Comparison of ENCODE assay signal across 25 cellular contexts in genomic region chr22:19535001-19535400, GRCh38. TPM values are rescaled to one million over a fixed set of nuclear protein-coding genes. Genes with fewer than 3 reads are reported as not detected.
"Had no signal": no experiment of that assay in that cellular context is flagged by ENCODE, and none has a peak within 500 bp of the region (broad histone marks: within the 10 kb centered on the region; RNA-seq: fewer than 3 reads in every experiment).

No MANE protein-coding gene starts in this region.

- H3K36me3 ChIP-seq: brain microvascular endothelial cell, colonic mucosa, esophagus muscularis mucosa, gastroesophageal sphincter, neural progenitor cell, right atrium auricular region, tibial artery had no signal

- H3K9me3 ChIP-seq: colonic mucosa, esophagus muscularis mucosa, gastroesophageal sphincter, right atrium auricular region, tibial artery had no signal

- H3K4me3 ChIP-seq: colonic mucosa, esophagus muscularis mucosa, gastroesophageal sphincter, hepatocyte, neural progenitor cell, right atrium auricular region, tibial artery had no signal

- FAIRE-seq: islet of Langerhans, urothelium cell line had no signal

- H3K4me3 Mint-ChIP-seq: activated CD4-positive, alpha-beta memory T cell treated with anti-CD3 and anti-CD28 coated beads, Interleukin-2, amount 10 ng/mL, durations not matched to agents 7 days and 5 days; activated naive CD4-positive, alpha-beta T cell treated with anti-CD3 and anti-CD28 coated beads, Interleukin-2, amount 10 ng/mL, durations not matched to agents 7 days and 5 days; naive thymus-derived CD4-positive, alpha-beta T cell; neural progenitor cell had no signal

- H3K79me2 ChIP-seq: hepatocyte had no signal

- H3K27ac Mint-ChIP-seq: activated CD4-positive, alpha-beta memory T cell treated with anti-CD3 and anti-CD28 coated beads, Interleukin-2, amount 10 ng/mL, durations not matched to agents 7 days and 5 days; activated naive CD4-positive, alpha-beta T cell treated with anti-CD3 and anti-CD28 coated beads, Interleukin-2, amount 10 ng/mL, durations not matched to agents 7 days and 5 days; neural progenitor cell; progenitor cell of endocrine pancreas had no signal

- H3K4me2 ChIP-seq: hepatocyte, neural progenitor cell had no signal

- H3K27ac ChIP-seq: brain microvascular endothelial cell, colonic mucosa, esophagus muscularis mucosa, gastroesophageal sphincter, hepatocyte, neural progenitor cell, right atrium auricular region, tibial artery had no signal

- DNase-seq: activated CD4-positive, alpha-beta memory T cell treated with anti-CD3 and anti-CD28 coated beads, Interleukin-2, amount 10 ng/mL, durations not matched to agents 7 days and 5 days; activated CD4-positive, alpha-beta T cell treated with anti-CD3 and anti-CD28 coated beads for 48 hours; activated CD4-positive, CD25-positive, alpha-beta regulatory T cell; activated naive CD4-positive, alpha-beta T cell treated with anti-CD3 and anti-CD28 coated beads, Interleukin-2, amount 10 ng/mL, durations not matched to agents 7 days and 5 days; activated T-cell treated with anti-CD3 and anti-CD28 coated beads, Interleukin-2, amount 50 U/mL, for 1 hour; aorta; brain microvascular endothelial cell; central memory CD4-positive, alpha-beta T cell; colonic mucosa; left cardiac atrium; mesendoderm; naive thymus-derived CD4-positive, alpha-beta T cell; stimulated activated CD4-positive, alpha-beta T cell treated with anti-CD3 and anti-CD28 coated beads, Interleukin-2, amount 100 ng/mL, for 24 hours; stimulated activated naive CD8-positive, alpha-beta T cell treated with anti-CD3 and anti-CD28 coated beads, Interleukin-15, Interleukin-2, amounts not matched to agents 100 U/mL and 50 U/mL, for 24 hours; substantia nigra; tibial artery had no signal

- H3K4me1 Mint-ChIP-seq: activated CD4-positive, alpha-beta memory T cell treated with anti-CD3 and anti-CD28 coated beads, Interleukin-2, amount 10 ng/mL, durations not matched to agents 7 days and 5 days; activated naive CD4-positive, alpha-beta T cell treated with anti-CD3 and anti-CD28 coated beads, Interleukin-2, amount 10 ng/mL, durations not matched to agents 7 days and 5 days; neural progenitor cell had no signal

- H3K9me3 Mint-ChIP-seq: activated CD4-positive, alpha-beta memory T cell treated with anti-CD3 and anti-CD28 coated beads, Interleukin-2, amount 10 ng/mL, durations not matched to agents 7 days and 5 days; activated naive CD4-positive, alpha-beta T cell treated with anti-CD3 and anti-CD28 coated beads, Interleukin-2, amount 10 ng/mL, durations not matched to agents 7 days and 5 days; naive thymus-derived CD4-positive, alpha-beta T cell; neural progenitor cell had no signal

- H2AFZ ChIP-seq: hepatocyte, neural progenitor cell had no signal

- H3K9ac ChIP-seq: neural progenitor cell had no signal

- H3K4me1 ChIP-seq: colonic mucosa, esophagus muscularis mucosa, gastroesophageal sphincter, neural progenitor cell, right atrium auricular region, tibial artery had no signal

- ATAC-seq: gastroesophageal sphincter; left cardiac atrium; naive thymus-derived CD4-positive, alpha-beta T cell; stimulated activated naive CD8-positive, alpha-beta T cell treated with anti-CD3 and anti-CD28 coated beads, Interleukin-15, Interleukin-2, amounts not matched to agents 100 U/mL and 50 U/mL, for 24 hours had no signal

- H3K27me3 ChIP-seq: brain microvascular endothelial cell, colonic mucosa, neural progenitor cell, right atrium auricular region had no signal

- H3K36me3 Mint-ChIP-seq: activated naive CD4-positive, alpha-beta T cell treated with anti-CD3 and anti-CD28 coated beads, Interleukin-2, amount 10 ng/mL, durations not matched to agents 7 days and 5 days; naive thymus-derived CD4-positive, alpha-beta T cell; neural progenitor cell had no signal

RNA-seq across cellular contexts. Expression of gene CLDN5, which starts 10.8 kb away (rescaled TPM):
- total RNA-seq: osteoblast, progenitor cell of endocrine pancreas had no signal
